In genomic region chr21:35171385-35171784, GRCh38 we compare ENCODE assay signal across 2 cellular contexts.
TF ChIP-seq lines count a peak whose summit lies in the region.

No MANE protein-coding gene starts in this region.

TF ChIP-seq in IMR-90, 13 proteins besides CTCF, POLR2A, EP300 and RAD21:
- TF ChIP-seq CHD1 (IDR thresholded peaks at IDR 0.05; ENCODE audit: low read depth, low read length) = no peak

TF ChIP-seq in K562, 482 proteins besides CTCF, POLR2A, EP300 and RAD21:
- TF ChIP-seq ZNF134 (CRISPR knock-in tag; conservative IDR thresholded peaks at IDR 0.05) = no peak
- TF ChIP-seq RBM17 (IDR thresholded peaks at IDR 0.05; ENCODE audit: borderline replicate concordance, low read depth, low read length) = no peak
- TF ChIP-seq MYNN (IDR thresholded peaks at IDR 0.05) = no peak
- TF ChIP-seq MYNN (CRISPR knock-in tag; IDR thresholded peaks at IDR 0.05) = no peak
- TF ChIP-seq ZNF444 (CRISPR knock-in tag; IDR thresholded peaks at IDR 0.05) = no peak
- no peak for TF ChIP-seq ZNF639 (CRISPR knock-in tag; conservative IDR thresholded peaks at IDR 0.05 in 1 of 2, IDR thresholded peaks at IDR 0.05 in 1 of 2)
- TF ChIP-seq AFF1 (IDR thresholded peaks at IDR 0.05; ENCODE audit: low read depth in 1 of 2, partially characterized antibody in 2 of 2) = no peak
- no peak for TF ChIP-seq BCLAF1 (IDR thresholded peaks at IDR 0.05; ENCODE audit: borderline replicate concordance in 1 of 2, control insufficient read depth in 1 of 2, low read depth in 2 of 2, low read length in 1 of 2)
